Comparison of ENCODE assay signal across 1 cellular context in the genomic region with DNA sequence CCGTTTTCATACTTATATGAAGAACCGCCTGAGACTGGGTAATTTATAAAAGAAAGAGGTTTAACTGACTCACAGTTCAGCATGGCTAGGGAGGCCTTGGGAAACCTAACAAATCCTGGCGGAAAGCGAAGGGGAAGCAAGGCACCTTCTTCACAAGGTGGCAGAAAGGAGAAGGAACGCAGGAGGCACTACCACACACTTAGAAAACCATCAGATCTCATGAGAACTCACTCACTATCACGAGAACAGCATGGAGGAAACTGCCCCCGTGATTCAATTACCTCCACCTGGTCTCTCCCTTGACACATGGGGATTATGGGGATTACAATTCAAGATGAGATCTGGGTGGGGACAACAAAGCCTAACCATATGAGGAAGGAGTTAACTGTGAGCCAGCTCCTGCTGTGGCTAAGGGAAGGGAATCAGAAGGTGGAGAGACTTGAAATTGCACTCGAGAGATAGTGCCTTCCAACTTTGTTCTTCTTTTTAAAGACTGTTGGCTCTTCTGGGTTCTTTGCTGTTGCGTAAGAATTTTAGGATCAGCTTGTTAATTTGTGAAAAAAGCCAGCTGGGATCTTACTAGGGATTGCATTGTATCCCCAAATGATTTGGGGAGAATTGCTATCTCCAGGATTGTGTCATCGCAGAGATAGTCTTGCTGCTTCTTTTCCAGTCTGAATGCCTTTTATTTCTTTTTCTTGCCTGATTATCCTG.
TF ChIP-seq lines count a peak whose summit lies in the region.

No MANE protein-coding gene starts in this region.

TF ChIP-seq in IMR-90, 13 proteins besides CTCF, POLR2A, EP300 and RAD21:
- TF ChIP-seq CEBPB (IDR thresholded peaks at IDR 0.05; ENCODE audit: low read depth, low read length), result peak; percentile 81
- no peak for TF ChIP-seq NFE2L2 (IDR thresholded peaks at IDR 0.05; ENCODE audit: low read depth, low read length)
